1 cellular context compared by ENCODE assay signal in the genomic region with DNA sequence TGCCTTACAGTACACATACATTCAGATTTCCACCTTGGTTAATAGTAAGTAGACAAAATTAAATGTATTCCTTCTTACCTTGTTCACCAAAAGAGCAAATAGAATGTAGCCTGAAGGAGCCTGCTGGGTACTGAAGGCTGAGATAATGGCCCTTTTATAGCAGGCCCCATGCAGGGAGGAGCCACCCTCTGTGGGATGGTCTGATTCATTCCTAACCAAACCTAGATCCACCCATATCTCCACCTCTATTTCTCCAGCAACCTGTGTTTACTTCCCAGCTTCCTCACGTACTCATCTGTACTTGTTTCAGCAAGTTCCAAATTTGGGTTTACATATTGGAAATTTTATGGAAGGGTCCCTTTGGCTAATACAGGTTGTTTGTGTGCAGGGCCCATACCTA.
TF ChIP-seq lines count a peak whose summit lies in the region.

A gene (minus strand): TSS at position 129 of the 400 bp plus-strand sequence. CDS start 9,783 bp downstream, outside the sequence.

TF ChIP-seq in GM23338, 12 proteins besides CTCF, POLR2A, EP300 and RAD21 (continued from another document):
- TF ChIP-seq, protein P1, sequence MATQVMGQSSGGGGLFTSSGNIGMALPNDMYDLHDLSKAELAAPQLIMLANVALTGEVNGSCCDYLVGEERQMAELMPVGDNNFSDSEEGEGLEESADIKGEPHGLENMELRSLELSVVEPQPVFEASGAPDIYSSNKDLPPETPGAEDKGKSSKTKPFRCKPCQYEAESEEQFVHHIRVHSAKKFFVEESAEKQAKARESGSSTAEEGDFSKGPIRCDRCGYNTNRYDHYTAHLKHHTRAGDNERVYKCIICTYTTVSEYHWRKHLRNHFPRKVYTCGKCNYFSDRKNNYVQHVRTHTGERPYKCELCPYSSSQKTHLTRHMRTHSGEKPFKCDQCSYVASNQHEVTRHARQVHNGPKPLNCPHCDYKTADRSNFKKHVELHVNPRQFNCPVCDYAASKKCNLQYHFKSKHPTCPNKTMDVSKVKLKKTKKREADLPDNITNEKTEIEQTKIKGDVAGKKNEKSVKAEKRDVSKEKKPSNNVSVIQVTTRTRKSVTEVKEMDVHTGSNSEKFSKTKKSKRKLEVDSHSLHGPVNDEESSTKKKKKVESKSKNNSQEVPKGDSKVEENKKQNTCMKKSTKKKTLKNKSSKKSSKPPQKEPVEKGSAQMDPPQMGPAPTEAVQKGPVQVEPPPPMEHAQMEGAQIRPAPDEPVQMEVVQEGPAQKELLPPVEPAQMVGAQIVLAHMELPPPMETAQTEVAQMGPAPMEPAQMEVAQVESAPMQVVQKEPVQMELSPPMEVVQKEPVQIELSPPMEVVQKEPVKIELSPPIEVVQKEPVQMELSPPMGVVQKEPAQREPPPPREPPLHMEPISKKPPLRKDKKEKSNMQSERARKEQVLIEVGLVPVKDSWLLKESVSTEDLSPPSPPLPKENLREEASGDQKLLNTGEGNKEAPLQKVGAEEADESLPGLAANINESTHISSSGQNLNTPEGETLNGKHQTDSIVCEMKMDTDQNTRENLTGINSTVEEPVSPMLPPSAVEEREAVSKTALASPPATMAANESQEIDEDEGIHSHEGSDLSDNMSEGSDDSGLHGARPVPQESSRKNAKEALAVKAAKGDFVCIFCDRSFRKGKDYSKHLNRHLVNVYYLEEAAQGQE (IDR thresholded peaks at IDR 0.05; ENCODE audit: unreplicated experiment), result no peak
- TF ChIP-seq, protein P2, sequence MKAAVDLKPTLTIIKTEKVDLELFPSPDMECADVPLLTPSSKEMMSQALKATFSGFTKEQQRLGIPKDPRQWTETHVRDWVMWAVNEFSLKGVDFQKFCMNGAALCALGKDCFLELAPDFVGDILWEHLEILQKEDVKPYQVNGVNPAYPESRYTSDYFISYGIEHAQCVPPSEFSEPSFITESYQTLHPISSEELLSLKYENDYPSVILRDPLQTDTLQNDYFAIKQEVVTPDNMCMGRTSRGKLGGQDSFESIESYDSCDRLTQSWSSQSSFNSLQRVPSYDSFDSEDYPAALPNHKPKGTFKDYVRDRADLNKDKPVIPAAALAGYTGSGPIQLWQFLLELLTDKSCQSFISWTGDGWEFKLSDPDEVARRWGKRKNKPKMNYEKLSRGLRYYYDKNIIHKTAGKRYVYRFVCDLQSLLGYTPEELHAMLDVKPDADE (IDR thresholded peaks at IDR 0.05), result no peak
- TF ChIP-seq EZH2 (IDR thresholded peaks at IDR 0.05; ENCODE audit: low read depth, unreplicated experiment), result no peak
- TF ChIP-seq ZNF331 (CRISPR knock-in tag; IDR thresholded peaks at IDR 0.05; ENCODE audit: low read depth), result no peak
- no peak for TF ChIP-seq NANOG (IDR thresholded peaks at IDR 0.05; ENCODE audit: borderline replicate concordance)
- no peak for TF ChIP-seq POLR2AphosphoS5 (IDR thresholded peaks at IDR 0.05; ENCODE audit: low read depth)
